Comparison of ENCODE assay signal across 22 cellular contexts in genomic region chr2:44118257-44118656, GRCh38. TPM values are rescaled to one million over a fixed set of nuclear protein-coding genes. Genes with fewer than 3 reads are reported as not detected.
DNase-seq lines count a peak whose midpoint lies in the region; ATAC-seq, FAIRE-seq and TF ChIP-seq lines count a peak whose summit lies in the region.
"Had no signal": no experiment of that assay in that cellular context is flagged by ENCODE, and none has a peak within 500 bp of the region (broad histone marks: within the 10 kb centered on the region; RNA-seq: fewer than 3 reads in every experiment).

No MANE protein-coding gene starts in this region.

- H4K20me1 ChIP-seq in HepG2 (ENCODE audit: insufficient read depth, low read length): no peaks in the 10 kb centered on the region

- no peak for TF ChIP-seq RAD21 in HepG2 (CRISPR knock-in tag; IDR thresholded peaks at IDR 0.05)

- H3K27me3 ChIP-seq in HepG2 (ENCODE audit: control insufficient read depth in 1 of 2, insufficient read depth in 2 of 2, low read length in 2 of 2): no peaks in the 10 kb centered on the region
- H3K27me3 ChIP-seq in right lobe of liver: no peaks in the 10 kb centered on the region
- H3K27me3 ChIP-seq in MG63: no peaks in the 10 kb centered on the region
- H3K27me3 ChIP-seq: body of pancreas, neutrophil, spleen had no signal

- in situ Hi-C loops in HepG2 (cut with HindIII; ENCODE audit: extremely low pct_ligation_motif_present, low pct_unique_long_range_greater_than_20kb): no loop called here

- intact Hi-C loops in HepG2 (cut with micrococcal nuclease; ENCODE audit: unreplicated experiment) (no loop called here), right lobe of liver (cut with DNase I) (no loop called here)

- no peaks in the 10 kb centered on the region for H3K36me3 Mint-ChIP-seq in naive thymus-derived CD8-positive, alpha-beta T cell
- H3K36me3 Mint-ChIP-seq: activated naive CD4-positive, alpha-beta T cell treated with anti-CD3 and anti-CD28 coated beads, Interleukin-2, amount 50 U/mL, for 24 hours; IgD-negative memory B cell had no signal

- H3K27ac ChIP-seq in HepG2 (ENCODE audit: extremely low read length, insufficient read depth, low read length): no peak overlapping the region
- H3K27ac ChIP-seq in right lobe of liver: no peak overlapping the region
- H3K27ac ChIP-seq: body of pancreas, neutrophil, spleen had no signal

- H3K4me3 ChIP-seq in HepG2 (replicated peaks in 1 of 3; ENCODE audit: insufficient read depth in 1 of 3, low read depth in 2 of 3, low read length in 3 of 3) (no peak overlapping the region), right lobe of liver (no peak overlapping the region), MG63 (no peak overlapping the region)
- H3K4me3 ChIP-seq: body of pancreas, spleen had no signal

- no TSS peak for BruUV-seq in HepG2 (replicated peaks; lab: Mats Ljungman, UMichigan)

- TF ChIP-seq EP300 in HepG2 (IDR thresholded peaks at IDR 0.05; ENCODE audit: low read depth in 2 of 2, low read length in 2 of 2): no peak
- no peak for TF ChIP-seq EP300 in HepG2 (CRISPR knock-in tag; IDR thresholded peaks at IDR 0.05; ENCODE audit: borderline replicate concordance)

- H3K9ac ChIP-seq in HepG2 (ENCODE audit: insufficient read depth, low read depth, low read length): no peak overlapping the region

- no peak overlapping the region for H2AFZ ChIP-seq in HepG2 (ENCODE audit: low read length)

- no peaks in the 10 kb centered on the region for H3K4me1 ChIP-seq in HepG2 (ENCODE audit: insufficient read depth, low read length)
- H3K4me1 ChIP-seq in right lobe of liver: no peaks in the 10 kb centered on the region
- H3K4me1 ChIP-seq: body of pancreas had no signal

- no peaks in the 10 kb centered on the region for H3K79me2 ChIP-seq in HepG2 (ENCODE audit: insufficient read depth, low read length)

- H3K4me1 Mint-ChIP-seq in naive thymus-derived CD8-positive, alpha-beta T cell: peaks cover 6 to 16% (median 10%) of the 10 kb centered on the region in 4 donors

- H3K9me3 ChIP-seq in HepG2 (ENCODE audit: low read length): no peaks in the 10 kb centered on the region
- no peaks in the 10 kb centered on the region for H3K9me3 ChIP-seq in right lobe of liver
- H3K9me3 ChIP-seq in MG63: no peaks in the 10 kb centered on the region
- H3K9me3 ChIP-seq: body of pancreas, neutrophil, spleen had no signal

- no peaks in the 10 kb centered on the region for H3K36me3 ChIP-seq in HepG2 (replicated peaks in 1 of 2; ENCODE audit: control insufficient read depth in 1 of 2, insufficient read depth in 2 of 2, low read length in 2 of 2)
- no peaks in the 10 kb centered on the region for H3K36me3 ChIP-seq in right lobe of liver
- H3K36me3 ChIP-seq in MG63: no peaks in the 10 kb centered on the region
- H3K36me3 ChIP-seq: neutrophil, spleen had no signal

- DNase-seq in HepG2 (ENCODE audit: low spot score) (no peak), right lobe of liver (no peak), MG63 (peak; percentile 4), amniotic epithelial cell (ENCODE audit: low read depth) (peak; percentile 93), NCI-H1417 (lab: John Stamatoyannopoulos, UW) (no peak)
- peak; percentile 7 for DNase-seq in stimulated activated CD4-positive, alpha-beta T cell treated with anti-CD3 and anti-CD28 coated beads, Interleukin-4, amount 100 ng/mL, for 24 hours
- DNase-seq in naive thymus-derived CD8-positive, alpha-beta T cell: no peak
- DNase-seq: body of pancreas; CD8-positive, alpha-beta memory T cell; DMS79 treated with DMSO at 0.1 percent for 48 hours; GOT3; NCI-H2029; NCI-H510A treated with DMSO at 0.1 percent for 48 hours; spleen had no signal

- no peaks in the 10 kb centered on the region for H3K9me3 Mint-ChIP-seq in naive thymus-derived CD8-positive, alpha-beta T cell
- H3K9me3 Mint-ChIP-seq: activated naive CD4-positive, alpha-beta T cell treated with anti-CD3 and anti-CD28 coated beads, Interleukin-2, amount 50 U/mL, for 24 hours; CD8-positive, alpha-beta memory T cell; IgD-negative memory B cell had no signal

- CTCF ChIA-PET in HepG2 (lab: Yijun Ruan, JAX; ENCODE audit: low intra/inter-chr PET ratio, low total read pairs): no interaction called here

- ATAC-seq in HepG2 (no peak), right lobe of liver (no peak), GM18517 (IDR thresholded peaks at IDR 0.05; ENCODE audit: unreplicated experiment) (no peak)
- ATAC-seq in naive thymus-derived CD8-positive, alpha-beta T cell: no peak
- ATAC-seq: body of pancreas, left lobe of liver, Right ventricle myocardium inferior had no signal

- H3K27ac Mint-ChIP-seq in naive thymus-derived CD8-positive, alpha-beta T cell: no peak overlapping the region
- H3K27ac Mint-ChIP-seq: activated naive CD4-positive, alpha-beta T cell treated with anti-CD3 and anti-CD28 coated beads, Interleukin-2, amount 50 U/mL, for 24 hours; IgD-negative memory B cell had no signal

- no peak for FAIRE-seq in HepG2 (lab: Jason Lieb, UNC)
- FAIRE-seq: endothelial cell of umbilical vein, GM18507 had no signal

- H3K27me3 Mint-ChIP-seq in naive thymus-derived CD8-positive, alpha-beta T cell: peaks cover 0 to 4% (median 0%) of the 10 kb centered on the region in 5 donors
- H3K27me3 Mint-ChIP-seq: activated naive CD4-positive, alpha-beta T cell treated with anti-CD3 and anti-CD28 coated beads, Interleukin-2, amount 50 U/mL, for 24 hours; IgD-negative memory B cell had no signal

- no peak for TF ChIP-seq CTCF in HepG2 (CRISPR knock-in tag; IDR thresholded peaks at IDR 0.05)
- no peak for TF ChIP-seq CTCF in right lobe of liver (IDR thresholded peaks at IDR 0.05)

- TF ChIP-seq POLR2A in HepG2 (IDR thresholded peaks at IDR 0.05; ENCODE audit: insufficient read depth in 1 of 2, low read depth in 2 of 2, low read length in 2 of 2): no peak
- TF ChIP-seq POLR2A in right lobe of liver (IDR thresholded peaks at IDR 0.05): no peak

- POLR2A ChIA-PET in HepG2 (lab: Yijun Ruan, JAX): no interaction called here
- POLR2A ChIA-PET in naive thymus-derived CD8-positive, alpha-beta T cell (lab: Charles Lee): no interaction called here

- no peak overlapping the region for H3K4me3 Mint-ChIP-seq in naive thymus-derived CD8-positive, alpha-beta T cell
- H3K4me3 Mint-ChIP-seq: activated naive CD4-positive, alpha-beta T cell treated with anti-CD3 and anti-CD28 coated beads, Interleukin-2, amount 50 U/mL, for 24 hours; CD8-positive, alpha-beta memory T cell; IgD-negative memory B cell had no signal

- WGBS in HepG2 (ENCODE audit: low lambda C conversion rate): 53% methylated on average over 10 of the region's 10 CpGs
- 81% methylated on average over 8 of the region's 10 CpGs for WGBS in right lobe of liver (ENCODE audit: insufficient coverage, low coverage, low lambda C conversion rate, missing lambda C conversion rate)

- H3K4me2 ChIP-seq in HepG2 (ENCODE audit: low read depth, low read length): no peak overlapping the region

TF ChIP-seq in HepG2, 621 proteins besides CTCF, POLR2A, EP300 and RAD21:
- TF ChIP-seq ZNF737 (CRISPR knock-in tag; IDR thresholded peaks at IDR 0.05; ENCODE audit: borderline replicate concordance) (no peak), CREB1 (IDR thresholded peaks at IDR 0.05) (0 out of 2 replicates have a peak, but pooled peaks have one; percentile 43), CREB1 (CRISPR knock-in tag; IDR thresholded peaks at IDR 0.05) (no peak)

RNA-seq across cellular contexts. Expression of gene PPM1B, which starts 50.4 kb away (rescaled TPM):
- total RNA-seq in HepG2 (2016; rRNA removed; fragmentation: Illumina TruSeq; extraction: Trizol) (24.4 and 33.6 TPM in 2 replicates), right lobe of liver (10 to 100 TPM; 20.4 to 43.3 (median 27.8) TPM)
- total RNA-seq in HepG2 (2016; cell fraction: cytosol; rRNA removed; fragmentation: Illumina TruSeq; extraction: Trizol; ENCODE audit: low read depth): 17.8 and 18.0 TPM in 2 replicates
- 25.9 and 32.4 TPM in 2 replicates for total RNA-seq in HepG2 (2016; cell fraction: insoluble cytoplasmic fraction; rRNA removed; fragmentation: Illumina TruSeq; extraction: Trizol)
- total RNA-seq in HepG2 (2016; cell fraction: membrane; rRNA removed; fragmentation: Illumina TruSeq; extraction: Trizol): 13.8 and 16.7 TPM in 2 replicates
- 23.0 and 24.0 TPM in 2 replicates for total RNA-seq in HepG2 (2016; cell fraction: nucleus; rRNA removed; fragmentation: Illumina TruSeq; extraction: Trizol)
- 24.7 and 25.0 TPM in 2 replicates for polyA plus RNA-seq in HepG2 (2011; rRNA removed)
- 8.6 and 12.7 TPM in 2 replicates for polyA plus RNA-seq in HepG2 (2011; cell fraction: cytosol; rRNA removed)
- polyA plus RNA-seq in HepG2 (2011; cell fraction: nucleus; rRNA removed): 8.7 and 9.9 TPM in 2 replicates
- polyA plus RNA-seq in HepG2 (2012): 28.6 and 32.2 TPM in 2 replicates
- 1.6 and 1.8 TPM in 2 replicates for polyA plus RNA-seq in HepG2 (2016; cell fraction: cytosol; fragmentation: Illumina TruSeq; extraction: Trizol; ENCODE audit: low read depth)
- 34.6 and 37.7 TPM in 2 replicates for polyA plus RNA-seq in HepG2 (2016; cell fraction: insoluble cytoplasmic fraction; fragmentation: Illumina TruSeq; extraction: Trizol; ENCODE audit: low read depth)
- 7.0 and 7.6 TPM in 2 replicates for polyA plus RNA-seq in HepG2 (2016; cell fraction: membrane; fragmentation: Illumina TruSeq; extraction: Trizol; ENCODE audit: low read depth)
- 24.1 and 29.0 TPM in 2 replicates for polyA plus RNA-seq in HepG2 (2016; cell fraction: nucleus; fragmentation: Illumina TruSeq; extraction: Trizol; ENCODE audit: insufficient read depth, low read depth)
- polyA minus RNA-seq in HepG2 (2011; rRNA and poly(A)+ RNA removed; ENCODE audit: low replicate concordance): 32.2 and 37.2 TPM in 2 replicates
- 29.5 and 38.6 TPM in 2 replicates for polyA minus RNA-seq in HepG2 (2011; cell fraction: cytosol; rRNA and poly(A)+ RNA removed)
- polyA minus RNA-seq in HepG2 (2011; cell fraction: nucleus; rRNA and poly(A)+ RNA removed): 58.3 and 66.4 TPM in 2 replicates
- total RNA-seq in MG63 (2014; rRNA removed; shearing (Covaris generic); ENCODE audit: low replicate concordance): 16.6 and 29.5 TPM in 2 replicates
- 10 to 100 TPM; 76.7 to 88.0 TPM for total RNA-seq in naive thymus-derived CD8-positive, alpha-beta T cell
- 10 to 100 TPM; 43.3 to 54.5 (median 51.2) TPM for polyA plus RNA-seq in naive thymus-derived CD8-positive, alpha-beta T cell

Comparison
In these comparisons a context has a peak if more than half of its experiments do, and no peak if none do; other contexts are left out.
1. DNase-seq: peak in MG63 (single experiment), amniotic epithelial cell (single experiment) and stimulated activated CD4-positive, alpha-beta T cell treated with anti-CD3 and anti-CD28 coated beads, Interleukin-4, amount 100 ng/mL, for 24 hours (single experiment); none in HepG2 (single experiment), right lobe of liver (0 of 3), NCI-H1417 (0 of 3) and naive thymus-derived CD8-positive, alpha-beta T cell (0 of 10).